Comparison of ENCODE assay signal across 11 cellular contexts in genomic region chr14:100107236-100107635, GRCh38. TPM values are rescaled to one million over a fixed set of nuclear protein-coding genes. Genes with fewer than 3 reads are reported as not detected.
DNase-seq lines count a peak whose midpoint lies in the region; ATAC-seq and TF ChIP-seq lines count a peak whose summit lies in the region.
"Had no signal": no experiment of that assay in that cellular context is flagged by ENCODE, and none has a peak within 500 bp of the region (broad histone marks: within the 10 kb centered on the region; RNA-seq: fewer than 3 reads in every experiment).

No MANE protein-coding gene starts in this region.

- H3K27me3 ChIP-seq in foreskin keratinocyte (no peaks in the 10 kb centered on the region), Karpas-422 (ENCODE audit: low read length) (no peaks in the 10 kb centered on the region)

- no peak overlapping the region for H3K4me2 ChIP-seq in Karpas-422 (ENCODE audit: low read depth, low read length, poor library complexity, severe bottlenecking)

- H3K27ac ChIP-seq in foreskin keratinocyte (peak overlapping the region; percentile 85), Karpas-422 (ENCODE audit: low read length) (no peak overlapping the region)

- H3K36me3 Mint-ChIP-seq in activated CD4-positive, alpha-beta T cell treated with anti-CD3 and anti-CD28 coated beads, Interleukin-2, amount 10 ng/mL, durations not matched to agents 24 days and 14 days (ENCODE audit: low read depth), result peaks cover 62% of the 10 kb centered on the region
- H3K36me3 Mint-ChIP-seq in activated B cell treated with CpG ODN at 0.5 μM for 24 hours (ENCODE audit: low read depth), result peaks cover 91% of the 10 kb centered on the region

- no peaks in the 10 kb centered on the region for H3K79me2 ChIP-seq in Karpas-422 (ENCODE audit: low read length)

- CTCF ChIA-PET in activated B cell treated with CpG ODN at 0.5 μM for 24 hours (lab: Charles Lee), result interaction anchor here (0.8 to 9.7 kb wide), 17 partner anchors 7 to 125 kb away, joined by 3 to 117 read pairs (median 7); partner anchors contain the start of gene EVL

- POLR2A ChIA-PET in activated B cell treated with CpG ODN at 0.5 μM for 24 hours (lab: Charles Lee), result interaction anchor here (1.0 to 2.2 kb wide), 4 partner anchors 11 to 86 kb away, joined by 3 to 13 read pairs (median 3); partner anchors contain the start of gene EVL

- H3K4me3 Mint-ChIP-seq in activated CD4-positive, alpha-beta T cell treated with anti-CD3 and anti-CD28 coated beads, Interleukin-2, amount 10 ng/mL, durations not matched to agents 24 days and 14 days, result peak overlapping the region; percentile 70
- no peak overlapping the region for H3K4me3 Mint-ChIP-seq in activated B cell treated with CpG ODN at 0.5 μM for 24 hours
- H3K4me3 Mint-ChIP-seq in stimulated activated naive CD8-positive, alpha-beta T cell treated with anti-CD3 and anti-CD28 coated beads, Interleukin-15, amount 100 ng/mL, for 72 hours, result peak overlapping the region; percentile 62 to 79

- peaks cover 65% of the 10 kb centered on the region for H3K4me1 Mint-ChIP-seq in activated CD4-positive, alpha-beta T cell treated with anti-CD3 and anti-CD28 coated beads, Interleukin-2, amount 10 ng/mL, durations not matched to agents 24 days and 14 days
- peaks cover 55% of the 10 kb centered on the region for H3K4me1 Mint-ChIP-seq in activated B cell treated with CpG ODN at 0.5 μM for 24 hours
- peaks cover 89% of the 10 kb centered on the region for H3K4me1 Mint-ChIP-seq in stimulated activated naive CD8-positive, alpha-beta T cell treated with anti-CD3 and anti-CD28 coated beads, Interleukin-15, amount 100 ng/mL, for 72 hours

- no peak for TF ChIP-seq CTCF in activated B cell treated with CpG ODN at 0.5 μM for 24 hours (IDR thresholded peaks at IDR 0.05)
- no peak for TF ChIP-seq CTCF in foreskin keratinocyte (conservative IDR thresholded peaks at IDR 0.05)

- DNase-seq in activated CD4-positive, alpha-beta T cell treated with anti-CD3 and anti-CD28 coated beads, Interleukin-2, amount 10 ng/mL, durations not matched to agents 24 days and 14 days, result no peak
- no peak for DNase-seq in activated CD4-positive, alpha-beta T cell treated with anti-CD3 and anti-CD28 coated beads, Interleukin-2, amount 50 U/mL, for 4 hours
- DNase-seq in activated B cell treated with CpG ODN at 0.5 μM for 24 hours (no peak), foreskin keratinocyte (peak; percentile 69 to 88), Karpas-422 (no peak)
- DNase-seq in stimulated activated naive CD8-positive, alpha-beta T cell treated with anti-CD3 and anti-CD28 coated beads, Interleukin-15, amount 100 ng/mL, for 72 hours, result peak in 1 of 2 donors; percentile 41
- DNase-seq: NCI-H1930 had no signal

- H3K9me3 ChIP-seq in Karpas-422 (ENCODE audit: low read length), result no peaks in the 10 kb centered on the region

- H3K4me1 ChIP-seq in foreskin keratinocyte (peaks cover 15% of the 10 kb centered on the region), Karpas-422 (ENCODE audit: low read length) (peaks cover 8% of the 10 kb centered on the region)

- H3K4me3 ChIP-seq in Karpas-422 (ENCODE audit: low read length), result no peak overlapping the region

- no peaks in the 10 kb centered on the region for H3K9me2 ChIP-seq in Karpas-422 (replicated peaks; ENCODE audit: insufficient read depth, low read length)

- peak overlapping the region; percentile 86 for H3K27ac Mint-ChIP-seq in activated CD4-positive, alpha-beta T cell treated with anti-CD3 and anti-CD28 coated beads, Interleukin-2, amount 10 ng/mL, durations not matched to agents 24 days and 14 days
- H3K27ac Mint-ChIP-seq in activated B cell treated with CpG ODN at 0.5 μM for 24 hours, result peak overlapping the region; percentile 86
- peak overlapping the region; percentile 80 to 98 for H3K27ac Mint-ChIP-seq in stimulated activated naive CD8-positive, alpha-beta T cell treated with anti-CD3 and anti-CD28 coated beads, Interleukin-15, amount 100 ng/mL, for 72 hours

- no peaks in the 10 kb centered on the region for H3K9me3 Mint-ChIP-seq in activated CD4-positive, alpha-beta T cell treated with anti-CD3 and anti-CD28 coated beads, Interleukin-2, amount 10 ng/mL, durations not matched to agents 24 days and 14 days
- no peaks in the 10 kb centered on the region for H3K9me3 Mint-ChIP-seq in activated B cell treated with CpG ODN at 0.5 μM for 24 hours
- H3K9me3 Mint-ChIP-seq in stimulated activated naive CD8-positive, alpha-beta T cell treated with anti-CD3 and anti-CD28 coated beads, Interleukin-15, amount 100 ng/mL, for 72 hours, result no peaks in the 10 kb centered on the region

- no peak overlapping the region for H2AFZ ChIP-seq in Karpas-422 (ENCODE audit: low read length)

- H3K9ac ChIP-seq in Karpas-422 (ENCODE audit: low read length), result no peak overlapping the region

- ATAC-seq in activated B cell treated with CpG ODN at 0.5 μM for 24 hours (ENCODE audit: low read depth) (no peak), foreskin keratinocyte (peak; percentile 77), GM18868 (IDR thresholded peaks at IDR 0.05; ENCODE audit: unreplicated experiment) (no peak), HG02840 (IDR thresholded peaks at IDR 0.05; ENCODE audit: low FRiP score, unreplicated experiment) (no peak)
- peak; percentile 49 for ATAC-seq in stimulated activated naive CD8-positive, alpha-beta T cell treated with anti-CD3 and anti-CD28 coated beads, Interleukin-15, amount 100 ng/mL, for 72 hours

- H4K20me1 ChIP-seq in Karpas-422 (ENCODE audit: insufficient read depth, low read depth, low read length), result no peaks in the 10 kb centered on the region

- intact Hi-C loops in activated CD4-positive, alpha-beta T cell treated with anti-CD3 and anti-CD28 coated beads, Interleukin-2, amount 10 ng/mL, durations not matched to agents 24 days and 14 days (cut with micrococcal nuclease), result loop anchor here (10.0 kb wide), 1 partner anchor 268 kb away; the partner anchor contains the start of gene WDR25
- intact Hi-C loops in activated B cell treated with CpG ODN at 0.5 μM for 24 hours (cut with micrococcal nuclease), result no loop called here

- H3K36me3 ChIP-seq in Karpas-422 (ENCODE audit: insufficient read depth, low read length), result no peaks in the 10 kb centered on the region

- H3K27me3 Mint-ChIP-seq in activated CD4-positive, alpha-beta T cell treated with anti-CD3 and anti-CD28 coated beads, Interleukin-2, amount 10 ng/mL, durations not matched to agents 24 days and 14 days, result no peaks in the 10 kb centered on the region
- no peaks in the 10 kb centered on the region for H3K27me3 Mint-ChIP-seq in activated B cell treated with CpG ODN at 0.5 μM for 24 hours
- H3K27me3 Mint-ChIP-seq in stimulated activated naive CD8-positive, alpha-beta T cell treated with anti-CD3 and anti-CD28 coated beads, Interleukin-15, amount 100 ng/mL, for 72 hours, result no peaks in the 10 kb centered on the region

RNA-seq across cellular contexts. Expression of gene EVL, which starts 42.0 kb away (rescaled TPM):
- 268 and 285 TPM in 2 replicates for total RNA-seq in activated CD4-positive, alpha-beta T cell treated with anti-CD3 and anti-CD28 coated beads, Interleukin-2, amount 10 ng/mL, durations not matched to agents 24 days and 14 days
- 229 and 272 TPM in 2 replicates for total RNA-seq in activated B cell treated with CpG ODN at 0.5 μM for 24 hours
- total RNA-seq in foreskin keratinocyte, result 16.9 and 17.0 TPM in 2 replicates
- 16.8 and 20.6 TPM in 2 replicates for polyA plus RNA-seq in foreskin keratinocyte
- total RNA-seq in Karpas-422 (2014; rRNA removed; shearing (Covaris generic); ENCODE audit: low replicate concordance), result 3.0 and 3.5 TPM in 2 replicates

RNA-seq across cellular contexts. Expression of gene DEGS2, which starts 52.2 kb away (rescaled TPM):
- 0.09 and 0.35 TPM in 2 replicates for total RNA-seq in activated CD4-positive, alpha-beta T cell treated with anti-CD3 and anti-CD28 coated beads, Interleukin-2, amount 10 ng/mL, durations not matched to agents 24 days and 14 days
- 1.3 and 2.5 TPM in 2 replicates for total RNA-seq in activated B cell treated with CpG ODN at 0.5 μM for 24 hours
- 0.07 TPM in 1 of 2 replicates, not detected in the other for total RNA-seq in foreskin keratinocyte
- polyA plus RNA-seq in foreskin keratinocyte, result 0.04 and 0.14 TPM in 2 replicates
- total RNA-seq in Karpas-422 (2014; rRNA removed; shearing (Covaris generic); ENCODE audit: low replicate concordance), result 0.43 TPM in 1 of 2 replicates, not detected in the other
- total RNA-seq: glomerular endothelial cell, HT1080 had no signal

Comparison
In these comparisons a context has a peak if more than half of its experiments do, and no peak if none do; other contexts are left out.
1. DNase-seq: peak in foreskin keratinocyte (2 of 2); none in activated CD4-positive, alpha-beta T cell treated with anti-CD3 and anti-CD28 coated beads, Interleukin-2, amount 10 ng/mL, durations not matched to agents 24 days and 14 days (single experiment), activated CD4-positive, alpha-beta T cell treated with anti-CD3 and anti-CD28 coated beads, Interleukin-2, amount 50 U/mL, for 4 hours (0 of 2), activated B cell treated with CpG ODN at 0.5 μM for 24 hours (single experiment) and Karpas-422 (single experiment).
2. ATAC-seq: peak in foreskin keratinocyte (single experiment) and stimulated activated naive CD8-positive, alpha-beta T cell treated with anti-CD3 and anti-CD28 coated beads, Interleukin-15, amount 100 ng/mL, for 72 hours (single experiment); none in activated B cell treated with CpG ODN at 0.5 μM for 24 hours (single experiment), GM18868 (single experiment) and HG02840 (single experiment).
3. RNA of gene EVL, which starts 42.0 kb away (total RNA-seq): 268 to 285 TPM in activated CD4-positive, alpha-beta T cell treated with anti-CD3 and anti-CD28 coated beads, Interleukin-2, amount 10 ng/mL, durations not matched to agents 24 days and 14 days and 229 to 272 TPM in activated B cell treated with CpG ODN at 0.5 μM for 24 hours; 16.9 to 17.0 TPM in foreskin keratinocyte and 3.0 to 3.5 TPM in Karpas-422; every median in the first group is over 10 times any median in the second.
4. Peak in every context shown above with its lines, with median percentiles within 50 percentile points of each other: H3K27ac Mint-ChIP-seq.